ENCODE assay signal across 8 cellular contexts in the genomic region with DNA sequence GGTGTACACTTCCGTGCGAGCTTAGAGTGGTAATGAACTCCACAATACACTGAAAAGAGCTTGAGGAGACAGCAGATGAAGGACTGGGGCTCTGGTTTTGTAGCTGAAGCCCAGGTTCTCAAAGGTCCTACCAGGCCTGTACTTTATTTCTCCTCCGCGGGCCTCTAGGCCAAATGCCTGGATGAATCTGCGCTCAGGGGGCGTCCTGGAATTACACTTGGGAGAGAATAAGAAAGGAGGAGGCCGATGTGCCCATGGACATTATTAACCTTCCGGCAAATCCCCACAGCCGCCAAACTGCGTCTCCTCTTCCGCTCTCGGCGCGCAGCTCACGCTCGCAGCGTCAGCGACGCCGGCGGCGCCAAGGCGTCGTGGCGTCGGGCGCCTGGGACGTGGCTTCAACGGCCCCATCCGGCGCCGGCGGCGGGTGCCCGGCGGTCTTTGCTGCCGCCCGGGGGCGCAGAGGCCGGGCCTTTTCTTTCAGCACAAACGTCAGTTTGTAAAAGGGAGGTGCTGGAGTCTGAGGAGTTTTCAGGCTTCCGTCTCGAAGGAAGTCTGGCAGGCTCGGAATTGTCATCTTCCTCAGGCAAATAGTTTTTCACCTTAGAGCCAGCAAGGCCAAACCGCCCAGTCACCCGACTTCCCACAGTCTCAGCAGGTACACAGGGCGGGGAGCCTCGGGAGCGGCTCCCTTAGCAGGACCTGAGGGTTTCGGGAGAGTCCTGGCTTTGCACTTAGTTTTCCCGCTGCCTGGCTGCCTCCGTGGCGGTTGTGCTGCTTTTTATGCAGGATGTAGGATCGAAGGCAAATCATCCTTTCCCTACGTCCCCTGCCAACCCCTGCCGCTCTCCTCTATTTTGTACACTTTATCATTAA. TPM values are rescaled to one million over a fixed set of nuclear protein-coding genes. Genes with fewer than 3 reads are reported as not detected.
A peak's percentile ranks its signal among the peaks of the same experiment; 100 is the strongest.
DNase-seq lines count a peak whose midpoint lies in the region; ATAC-seq and TF ChIP-seq lines count a peak whose summit lies in the region.

CCDC7 (plus strand) TSS at position 401 of the 876 bp plus-strand sequence. CDS start 5,503 bp downstream, outside the sequence.

- H3K4me1 Mint-ChIP-seq in GM23338: peaks cover 6% of the 10 kb centered on the region; the same call in 1 of the 3 replicates
- peaks cover 14% of the 10 kb centered on the region for H3K4me1 Mint-ChIP-seq in nephron progenitor cell
- peaks cover 13% of the 10 kb centered on the region for H3K4me1 Mint-ChIP-seq in stimulated activated naive CD8-positive, alpha-beta T cell treated with anti-CD3 and anti-CD28 coated beads, Interleukin-15, amount 100 ng/mL, for 72 hours

- no peaks in the 10 kb centered on the region for H3F3A ChIP-seq in GM23338 (replicated peaks; ENCODE audit: low read depth)

- H3K79me2 ChIP-seq in GM23338 (replicated peaks; ENCODE audit: insufficient read depth): no peaks in the 10 kb centered on the region

- CTCF ChIA-PET in RWPE1 (lab: Yijun Ruan, JAX): interaction anchor here (0.5 kb wide), 1 partner anchor 239 kb away, joined by 4 read pairs; no protein-coding TSS in a partner anchor

- POLR2A ChIA-PET in RWPE1 (lab: Yijun Ruan, JAX; ENCODE audit: low non-redundant PET): interaction anchor here (0.8 to 0.9 kb wide), 2 partner anchors 9 to 67 kb away, joined by 3 read pairs; no protein-coding TSS in a partner anchor

- H2AFZ ChIP-seq in GM23338: peak within 1 kb of the TSS; percentile 95

- TF ChIP-seq CTCF in GM23338 (conservative IDR thresholded peaks at IDR 0.05; ENCODE audit: low read depth in 2 of 2): peak; percentile 24 to 41
- peak; percentile 59 for TF ChIP-seq CTCF in RWPE1 (conservative IDR thresholded peaks at IDR 0.05; ENCODE audit: low read depth)
- peak; percentile 2 for TF ChIP-seq CTCF in nephron progenitor cell (IDR thresholded peaks at IDR 0.05)

- H3K27ac Mint-ChIP-seq in GM23338 (peak within 1 kb of the TSS; percentile 94), nephron progenitor cell (peak within 1 kb of the TSS; percentile 96)
- peak within 1 kb of the TSS; percentile 99 for H3K27ac Mint-ChIP-seq in stimulated activated naive CD8-positive, alpha-beta T cell treated with anti-CD3 and anti-CD28 coated beads, Interleukin-15, amount 100 ng/mL, for 72 hours

- peak within 1 kb of the TSS; percentile 70 for H3K4me3 ChIP-seq in GM23338

- peak; percentile 95 for ATAC-seq in GM23338
- ATAC-seq in stimulated activated naive CD8-positive, alpha-beta T cell treated with anti-CD3 and anti-CD28 coated beads, Interleukin-15, amount 100 ng/mL, for 72 hours: peak; percentile 99

- no peaks in the 10 kb centered on the region for H3K27me3 ChIP-seq in GM23338 (ENCODE audit: insufficient read depth)

- H3K36me3 Mint-ChIP-seq in GM23338 (ENCODE audit: low read depth) (no peaks in the 10 kb centered on the region), nephron progenitor cell (ENCODE audit: low read depth) (no peaks in the 10 kb centered on the region)

- H3K4me3 Mint-ChIP-seq in GM23338: peak within 1 kb of the TSS; percentile 91
- peak within 1 kb of the TSS; percentile 93 for H3K4me3 Mint-ChIP-seq in nephron progenitor cell
- peak within 1 kb of the TSS; percentile 89 to 94 for H3K4me3 Mint-ChIP-seq in stimulated activated naive CD8-positive, alpha-beta T cell treated with anti-CD3 and anti-CD28 coated beads, Interleukin-15, amount 100 ng/mL, for 72 hours

- no peaks in the 10 kb centered on the region for H4K20me1 ChIP-seq in GM23338 (replicated peaks; ENCODE audit: insufficient read depth)

- no peaks in the 10 kb centered on the region for H3K36me3 ChIP-seq in GM23338 (ENCODE audit: insufficient read depth)

- peaks cover 7% of the 10 kb centered on the region; the same call in 1 of the 2 replicates for H3K4me1 ChIP-seq in GM23338 (ENCODE audit: insufficient read depth)

- H3K27ac ChIP-seq in GM23338 (ENCODE audit: low read depth) (peak within 1 kb of the TSS; percentile 90), RWPE1 (peak within 1 kb of the TSS; percentile 99)

- DNase-seq in EL (peak; percentile 91), GM23338 (ENCODE audit: low spot score) (peak; percentile 88), LHCN-M2 (ENCODE audit: low read depth) (peak; percentile 89), RWPE1 (ENCODE audit: low spot score) (peak; percentile 62), fibroblast of the conjunctiva (ENCODE audit: low read depth) (peak; percentile 69), nephron progenitor cell (peak; percentile 74)
- peak; percentile 79 for DNase-seq in activated T-helper 9 cell treated with anti-CD3 and anti-CD28 coated beads, Interleukin-2, amount 50 U/mL, for 16 hours (ENCODE audit: low read depth)
- peak; percentile 83 to 85 for DNase-seq in stimulated activated naive CD8-positive, alpha-beta T cell treated with anti-CD3 and anti-CD28 coated beads, Interleukin-15, amount 100 ng/mL, for 72 hours

- no peaks in the 10 kb centered on the region for H3K27me3 Mint-ChIP-seq in GM23338 (ENCODE audit: insufficient read depth, low read depth, poor library complexity)
- peaks cover 13% of the 10 kb centered on the region for H3K27me3 Mint-ChIP-seq in nephron progenitor cell (ENCODE audit: low read depth, poor library complexity)
- H3K27me3 Mint-ChIP-seq in stimulated activated naive CD8-positive, alpha-beta T cell treated with anti-CD3 and anti-CD28 coated beads, Interleukin-15, amount 100 ng/mL, for 72 hours: no peaks in the 10 kb centered on the region

- H3K9me3 Mint-ChIP-seq in GM23338 (no peaks in the 10 kb centered on the region), nephron progenitor cell (peaks cover 4% of the 10 kb centered on the region)
- no peaks in the 10 kb centered on the region for H3K9me3 Mint-ChIP-seq in stimulated activated naive CD8-positive, alpha-beta T cell treated with anti-CD3 and anti-CD28 coated beads, Interleukin-15, amount 100 ng/mL, for 72 hours

- no peaks in the 10 kb centered on the region for H3K9me2 ChIP-seq in GM23338 (ENCODE audit: insufficient read depth)

- H3K4me2 ChIP-seq in GM23338: peak within 1 kb of the TSS; percentile 82

TF ChIP-seq in GM23338, 12 proteins besides CTCF, POLR2A, EP300 and RAD21:
- TF ChIP-seq EZH2phosphoT487 (IDR thresholded peaks at IDR 0.05; ENCODE audit: unreplicated experiment) (no peak), JUNB (IDR thresholded peaks at IDR 0.05; ENCODE audit: unreplicated experiment) (no peak), NANOG (IDR thresholded peaks at IDR 0.05; ENCODE audit: borderline replicate concordance) (no peak), ZNF331 (CRISPR knock-in tag; IDR thresholded peaks at IDR 0.05; ENCODE audit: low read depth) (no peak), POLR2AphosphoS5 (IDR thresholded peaks at IDR 0.05; ENCODE audit: low read depth) (peak; percentile 58), ETS1 (IDR thresholded peaks at IDR 0.05) (peak; percentile 27; the same call in 1 of the 2 replicates), STAT1 (IDR thresholded peaks at IDR 0.05; ENCODE audit: unreplicated experiment) (no peak), EZH2 (IDR thresholded peaks at IDR 0.05; ENCODE audit: low read depth, unreplicated experiment) (no peak), CREB1 (CRISPR knock-in tag; IDR thresholded peaks at IDR 0.05; ENCODE audit: low read depth) (peak; percentile 84)
- TF ChIP-seq, protein P1, sequence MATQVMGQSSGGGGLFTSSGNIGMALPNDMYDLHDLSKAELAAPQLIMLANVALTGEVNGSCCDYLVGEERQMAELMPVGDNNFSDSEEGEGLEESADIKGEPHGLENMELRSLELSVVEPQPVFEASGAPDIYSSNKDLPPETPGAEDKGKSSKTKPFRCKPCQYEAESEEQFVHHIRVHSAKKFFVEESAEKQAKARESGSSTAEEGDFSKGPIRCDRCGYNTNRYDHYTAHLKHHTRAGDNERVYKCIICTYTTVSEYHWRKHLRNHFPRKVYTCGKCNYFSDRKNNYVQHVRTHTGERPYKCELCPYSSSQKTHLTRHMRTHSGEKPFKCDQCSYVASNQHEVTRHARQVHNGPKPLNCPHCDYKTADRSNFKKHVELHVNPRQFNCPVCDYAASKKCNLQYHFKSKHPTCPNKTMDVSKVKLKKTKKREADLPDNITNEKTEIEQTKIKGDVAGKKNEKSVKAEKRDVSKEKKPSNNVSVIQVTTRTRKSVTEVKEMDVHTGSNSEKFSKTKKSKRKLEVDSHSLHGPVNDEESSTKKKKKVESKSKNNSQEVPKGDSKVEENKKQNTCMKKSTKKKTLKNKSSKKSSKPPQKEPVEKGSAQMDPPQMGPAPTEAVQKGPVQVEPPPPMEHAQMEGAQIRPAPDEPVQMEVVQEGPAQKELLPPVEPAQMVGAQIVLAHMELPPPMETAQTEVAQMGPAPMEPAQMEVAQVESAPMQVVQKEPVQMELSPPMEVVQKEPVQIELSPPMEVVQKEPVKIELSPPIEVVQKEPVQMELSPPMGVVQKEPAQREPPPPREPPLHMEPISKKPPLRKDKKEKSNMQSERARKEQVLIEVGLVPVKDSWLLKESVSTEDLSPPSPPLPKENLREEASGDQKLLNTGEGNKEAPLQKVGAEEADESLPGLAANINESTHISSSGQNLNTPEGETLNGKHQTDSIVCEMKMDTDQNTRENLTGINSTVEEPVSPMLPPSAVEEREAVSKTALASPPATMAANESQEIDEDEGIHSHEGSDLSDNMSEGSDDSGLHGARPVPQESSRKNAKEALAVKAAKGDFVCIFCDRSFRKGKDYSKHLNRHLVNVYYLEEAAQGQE (IDR thresholded peaks at IDR 0.05; ENCODE audit: unreplicated experiment): no peak

RNA-seq across cellular contexts. Expression of gene CCDC7, which starts in this region (rescaled TPM):
- total RNA-seq in GM23338 (2014; rRNA removed; shearing (Covaris generic)): 0.47 and 0.83 TPM in 2 replicates
- polyA plus RNA-seq in GM23338 (2016; fragmentation: Nextera tagmentation; extraction: Ambion mirVana): 0.63 and 1.6 TPM in 2 replicates
- total RNA-seq in LHCN-M2 (2014; rRNA removed): 8.7 and 9.7 TPM in 2 replicates
- 0.64 TPM for polyA plus RNA-seq in LHCN-M2 (2012)

Comparison
In these comparisons a context has a peak if more than half of its experiments do, and no peak if none do; other contexts are left out.
1. Peak in every context shown above with its lines: DNase-seq, ATAC-seq, H3K4me3 ChIP-seq and H3K27ac ChIP-seq.
2. CTCF ChIP-seq: peak in every context shown above with its lines; median percentile 59 in RWPE1; 32 in GM23338; 2 in nephron progenitor cell.